12 cellular contexts compared by ENCODE assay signal in genomic region chr1:182889997-182890396, GRCh38. TPM values are rescaled to one million over a fixed set of nuclear protein-coding genes. Genes with fewer than 3 reads are reported as not detected.
DNase-seq lines count a peak whose midpoint lies in the region; ATAC-seq and TF ChIP-seq lines count a peak whose summit lies in the region.
"Had no signal": no experiment of that assay in that cellular context is flagged by ENCODE, and none has a peak within 500 bp of the region (broad histone marks: within the 10 kb centered on the region; RNA-seq: fewer than 3 reads in every experiment).

No MANE protein-coding gene starts in this region.

- DNase-seq in activated CD4-positive, alpha-beta T cell treated with anti-CD3 and anti-CD28 coated beads for 36 hours = peak; percentile 43
- DNase-seq in activated CD4-positive, alpha-beta T cell treated with anti-CD3 and anti-CD28 coated beads, Interleukin-2, amount 50 U/mL, for 4 hours = no peak
- DNase-seq in MV-4-11 (lab: John Stamatoyannopoulos, UW) = peak; percentile 79
- DNase-seq in neural progenitor cell (ENCODE audit: low spot score) = no peak
- DNase-seq in Ammon's horn (ENCODE audit: low spot score) = no peak
- DNase-seq: kidney, right lobe of liver had no signal

- peaks cover 21% of the 10 kb centered on the region for H3K4me1 Mint-ChIP-seq in activated CD4-positive, alpha-beta T cell treated with anti-CD3 and anti-CD28 coated beads for 36 hours
- peaks cover 16% of the 10 kb centered on the region for H3K4me1 Mint-ChIP-seq in activated T-helper 17 cell treated with anti-CD3 and anti-CD28 coated beads, Interleukin-2, amount 50 U/mL, for 72 hours
- H3K4me1 Mint-ChIP-seq in neural progenitor cell = no peaks in the 10 kb centered on the region

- H3K4me2 ChIP-seq in neural progenitor cell = no peak overlapping the region

- no peak overlapping the region for H3K4me3 Mint-ChIP-seq in activated CD4-positive, alpha-beta T cell treated with anti-CD3 and anti-CD28 coated beads for 36 hours
- no peak overlapping the region for H3K4me3 Mint-ChIP-seq in activated T-helper 17 cell treated with anti-CD3 and anti-CD28 coated beads, Interleukin-2, amount 50 U/mL, for 72 hours
- no peak overlapping the region for H3K4me3 Mint-ChIP-seq in neural progenitor cell

- H3K9ac ChIP-seq in neural progenitor cell = no peak overlapping the region

- CTCF ChIA-PET in activated CD4-positive, alpha-beta T cell treated with anti-CD3 and anti-CD28 coated beads for 36 hours (lab: Charles Lee) = interaction anchor here (0.6 to 0.7 kb wide), 2 partner anchors 473 to 583 kb away, joined by 3 to 4 read pairs; no protein-coding TSS in a partner anchor

- H3K79me2 ChIP-seq in neural progenitor cell (ENCODE audit: low read depth) = no peaks in the 10 kb centered on the region

- H2AFZ ChIP-seq in neural progenitor cell (replicated peaks) = no peak overlapping the region

- no peaks in the 10 kb centered on the region for H3K4me1 ChIP-seq in neural progenitor cell
- H3K4me1 ChIP-seq: right lobe of liver had no signal

- H3K36me3 ChIP-seq in neural progenitor cell = peaks cover 19% of the 10 kb centered on the region

- peaks cover 2% of the 10 kb centered on the region for H3K27me3 Mint-ChIP-seq in activated CD4-positive, alpha-beta T cell treated with anti-CD3 and anti-CD28 coated beads for 36 hours
- H3K27me3 Mint-ChIP-seq in activated T-helper 17 cell treated with anti-CD3 and anti-CD28 coated beads, Interleukin-2, amount 50 U/mL, for 72 hours = no peaks in the 10 kb centered on the region
- peaks cover 2% of the 10 kb centered on the region for H3K27me3 Mint-ChIP-seq in neural progenitor cell (ENCODE audit: insufficient read depth, low read depth)

- TF ChIP-seq CTCF in neural progenitor cell (IDR thresholded peaks at IDR 0.05) = no peak

- peaks cover 60% of the 10 kb centered on the region for H3K36me3 Mint-ChIP-seq in activated CD4-positive, alpha-beta T cell treated with anti-CD3 and anti-CD28 coated beads for 36 hours (ENCODE audit: low read depth)
- H3K36me3 Mint-ChIP-seq in activated T-helper 17 cell treated with anti-CD3 and anti-CD28 coated beads, Interleukin-2, amount 50 U/mL, for 72 hours (ENCODE audit: low read depth) = peaks cover 51% of the 10 kb centered on the region
- H3K36me3 Mint-ChIP-seq in neural progenitor cell = peaks cover 34% of the 10 kb centered on the region

- peak overlapping the region; percentile 2 for H3K27ac Mint-ChIP-seq in activated CD4-positive, alpha-beta T cell treated with anti-CD3 and anti-CD28 coated beads for 36 hours
- H3K27ac Mint-ChIP-seq in activated T-helper 17 cell treated with anti-CD3 and anti-CD28 coated beads, Interleukin-2, amount 50 U/mL, for 72 hours = no peak overlapping the region
- no peak overlapping the region for H3K27ac Mint-ChIP-seq in neural progenitor cell
- H3K27ac Mint-ChIP-seq: activated T-helper 2 cell treated with anti-CD3 and anti-CD28 coated beads, Interferon-gamma antibody, Interleukin-2, Interleukin-4, amounts not matched to agents 10 μg/mL and 5 μg/mL and 100 μg/mL, durations not matched to agents 14 hours and 24 hours and 36 hours had no signal

- peak overlapping the region; percentile 54 for H3K27ac ChIP-seq in neural progenitor cell
- H3K27ac ChIP-seq: epithelial cell of prostate, right lobe of liver had no signal

- H3K9me3 Mint-ChIP-seq in activated CD4-positive, alpha-beta T cell treated with anti-CD3 and anti-CD28 coated beads for 36 hours (ENCODE audit: low read depth) = peaks cover 7% of the 10 kb centered on the region
- H3K9me3 Mint-ChIP-seq in activated T-helper 17 cell treated with anti-CD3 and anti-CD28 coated beads, Interleukin-2, amount 50 U/mL, for 72 hours = peaks cover 9% of the 10 kb centered on the region
- H3K9me3 Mint-ChIP-seq in neural progenitor cell = peaks cover 13% of the 10 kb centered on the region

- no peak overlapping the region for H3K4me3 ChIP-seq in neural progenitor cell
- H3K4me3 ChIP-seq: right lobe of liver had no signal

- peaks cover 63% of the 10 kb centered on the region for H3F3A ChIP-seq in neural progenitor cell (ENCODE audit: low read depth)

- POLR2A ChIA-PET in activated CD4-positive, alpha-beta T cell treated with anti-CD3 and anti-CD28 coated beads for 36 hours (lab: Charles Lee) = interaction anchor here (0.7 kb wide), 1 partner anchor 20 kb away, joined by 3 read pairs; no protein-coding TSS in a partner anchor

- intact Hi-C loops in activated CD4-positive, alpha-beta T cell treated with anti-CD3 and anti-CD28 coated beads for 36 hours (cut with DNase I, micrococcal nuclease) = no loop called here

- no peaks in the 10 kb centered on the region for H3K27me3 ChIP-seq in neural progenitor cell
- H3K27me3 ChIP-seq: right lobe of liver had no signal

- no peaks in the 10 kb centered on the region for H3K9me3 ChIP-seq in neural progenitor cell (ENCODE audit: low read depth)
- H3K9me3 ChIP-seq: right lobe of liver had no signal

- peaks cover 21% of the 10 kb centered on the region for H4K20me1 ChIP-seq in neural progenitor cell (ENCODE audit: low read depth)

- peak; percentile 76 for ATAC-seq in activated CD4-positive, alpha-beta T cell treated with anti-CD3 and anti-CD28 coated beads for 36 hours
- peak; percentile 52 for ATAC-seq in activated T-helper 17 cell treated with anti-CD3 and anti-CD28 coated beads, Interleukin-2, amount 50 U/mL, for 72 hours (replicated peaks)
- no peak for ATAC-seq in GM19328 (IDR thresholded peaks at IDR 0.05; ENCODE audit: unreplicated experiment)
- no peak for ATAC-seq in GM19395 (IDR thresholded peaks at IDR 0.05; ENCODE audit: unreplicated experiment)

RNA-seq across cellular contexts. Expression of gene DHX9, which starts 50.9 kb away (rescaled TPM):
- 100 to 1,000 TPM; 244 to 255 TPM for total RNA-seq in activated CD4-positive, alpha-beta T cell treated with anti-CD3 and anti-CD28 coated beads for 36 hours
- 100 to 1,000 TPM; 136 to 273 TPM for total RNA-seq in activated T-helper 17 cell treated with anti-CD3 and anti-CD28 coated beads, Interleukin-2, amount 50 U/mL, for 72 hours
- 257 and 400 TPM in 2 replicates for total RNA-seq in neural progenitor cell (ENCODE audit: low replicate concordance)

Comparison
In these comparisons a context has a peak if more than half of its experiments do, and no peak if none do; other contexts are left out.
1. DNase-seq: peak in activated CD4-positive, alpha-beta T cell treated with anti-CD3 and anti-CD28 coated beads for 36 hours (single experiment) and MV-4-11 (single experiment); none in activated CD4-positive, alpha-beta T cell treated with anti-CD3 and anti-CD28 coated beads, Interleukin-2, amount 50 U/mL, for 4 hours (0 of 2), neural progenitor cell (single experiment) and Ammon's horn (single experiment).
2. ATAC-seq: peak in activated CD4-positive, alpha-beta T cell treated with anti-CD3 and anti-CD28 coated beads for 36 hours (single experiment) and activated T-helper 17 cell treated with anti-CD3 and anti-CD28 coated beads, Interleukin-2, amount 50 U/mL, for 72 hours (single experiment); none in GM19328 (single experiment) and GM19395 (single experiment).